8 cellular contexts compared by ENCODE assay signal in the genomic region with DNA sequence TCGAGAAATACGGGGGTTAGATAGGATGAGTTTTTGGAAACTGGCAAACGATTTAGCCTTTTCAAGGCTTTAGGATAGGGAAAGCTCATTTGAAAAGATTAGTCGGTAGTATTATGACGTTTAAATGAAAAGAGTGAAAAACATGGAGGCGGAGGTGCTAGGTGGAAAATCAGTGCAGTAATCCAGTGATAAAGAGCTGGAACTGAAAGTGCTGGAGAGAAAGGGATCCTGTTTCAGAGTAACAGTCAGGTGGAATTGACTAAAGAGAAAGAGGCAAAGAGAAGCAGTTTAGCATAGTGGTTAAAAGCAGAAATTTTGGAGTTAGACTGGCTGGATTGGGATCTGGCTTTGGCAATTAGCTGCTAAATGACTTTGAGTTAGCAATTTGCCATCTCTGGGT. TPM values are rescaled to one million over a fixed set of nuclear protein-coding genes. Genes with fewer than 3 reads are reported as not detected.
DNase-seq lines count a peak whose midpoint lies in the region; ATAC-seq, FAIRE-seq and TF ChIP-seq lines count a peak whose summit lies in the region.

No MANE protein-coding gene starts in this region.

- no peaks in the 10 kb centered on the region for H3K9me3 ChIP-seq in left ventricle myocardium inferior (replicated peaks)
- no peaks in the 10 kb centered on the region for H3K9me3 ChIP-seq in kidney (ENCODE audit: control insufficient read depth in 1 of 2, low read length in 2 of 2)

- ATAC-seq in left ventricle myocardium superior, result no peak
- ATAC-seq in activated naive CD4-positive, alpha-beta T cell treated with anti-CD3 and anti-CD28 coated beads, Interleukin-2, amount 50 U/mL, for 72 hours, result no peak
- no peak for ATAC-seq in GM21360 (IDR thresholded peaks at IDR 0.05; ENCODE audit: unreplicated experiment)

- H3K36me3 Mint-ChIP-seq in activated naive CD4-positive, alpha-beta T cell treated with anti-CD3 and anti-CD28 coated beads, Interleukin-2, amount 50 U/mL, for 72 hours, result peaks cover 18 to 24% of the 10 kb centered on the region in 2 donors

- H3K9ac ChIP-seq in kidney (ENCODE audit: low read length in 2 of 2), result peak overlapping the region; percentile 81 to 84

- DNase-seq in left ventricle myocardium inferior (no peak), left ventricle myocardium superior (no peak), kidney (no peak), superior temporal gyrus (ENCODE audit: extremely low spot score) (peak; percentile 20), GM12891 (ENCODE audit: insufficient read length, low spot score) (no peak), SW 1271 (lab: John Stamatoyannopoulos, UW) (no peak)
- DNase-seq in activated naive CD4-positive, alpha-beta T cell treated with anti-CD3 and anti-CD28 coated beads, Interleukin-2, amount 50 U/mL, for 72 hours (ENCODE audit: low spot score in 2 of 2), result no peak

- H3K9me3 Mint-ChIP-seq in activated naive CD4-positive, alpha-beta T cell treated with anti-CD3 and anti-CD28 coated beads, Interleukin-2, amount 50 U/mL, for 72 hours, result no peaks in the 10 kb centered on the region

- no peak for FAIRE-seq in kidney (lab: Jason Lieb, UNC)
- FAIRE-seq in GM12891 (lab: Jason Lieb, UNC), result no peak

- TF ChIP-seq CTCF in left ventricle myocardium inferior (IDR thresholded peaks at IDR 0.05; ENCODE audit: borderline replicate concordance), result no peak
- TF ChIP-seq CTCF in kidney (IDR thresholded peaks at IDR 0.05; ENCODE audit: borderline replicate concordance, extremely low read depth, insufficient read depth), result no peak

- intact Hi-C loops in left ventricle myocardium inferior (cut with micrococcal nuclease) (no loop called here), left ventricle myocardium superior (cut with micrococcal nuclease) (no loop called here), kidney (cut with DNase I) (no loop called here)

- H3K27ac Mint-ChIP-seq in activated naive CD4-positive, alpha-beta T cell treated with anti-CD3 and anti-CD28 coated beads, Interleukin-2, amount 50 U/mL, for 72 hours, result peak overlapping the region; percentile 94 to 97

- H3K36me3 ChIP-seq in left ventricle myocardium inferior, result peaks cover 16% of the 10 kb centered on the region
- H3K36me3 ChIP-seq in kidney (ENCODE audit: control insufficient read depth in 1 of 2, insufficient read depth in 2 of 2, low read length in 2 of 2), result no peaks in the 10 kb centered on the region

- H3K4me1 ChIP-seq in left ventricle myocardium inferior (peaks cover 55% of the 10 kb centered on the region), kidney (ENCODE audit: control insufficient read depth in 1 of 2, insufficient read depth in 1 of 2, low read depth in 1 of 2, low read length in 2 of 2) (peaks cover 0 to 10% of the 10 kb centered on the region in 2 donors)

- H3K4me3 ChIP-seq in left ventricle myocardium inferior, result peak overlapping the region; percentile 80
- peak overlapping the region; percentile 88 to 97 for H3K4me3 ChIP-seq in kidney (ENCODE audit: low read length in 2 of 2)

- no peak for TF ChIP-seq POLR2A in GM12891 (IDR thresholded peaks at IDR 0.05; ENCODE audit: low read depth, low read length)

- H3K27me3 ChIP-seq in left ventricle myocardium inferior (ENCODE audit: low read depth), result no peaks in the 10 kb centered on the region

- no peak overlapping the region for H3K27ac ChIP-seq in left ventricle myocardium inferior (replicated peaks)
- H3K27ac ChIP-seq in kidney (ENCODE audit: low read depth in 2 of 2, low read length in 2 of 2), result no peak overlapping the region

TF ChIP-seq in GM12891, 5 proteins besides CTCF, POLR2A, EP300 and RAD21:
- no peak for TF ChIP-seq SPI1 (IDR thresholded peaks at IDR 0.05; ENCODE audit: low read depth, low read length)
- TF ChIP-seq TAF1 (IDR thresholded peaks at IDR 0.05; ENCODE audit: low read depth, low read length), result no peak
- TF ChIP-seq PAX5 (IDR thresholded peaks at IDR 0.05; ENCODE audit: insufficient read depth, low read length, severe bottlenecking), result no peak
- TF ChIP-seq POU2F2 (IDR thresholded peaks at IDR 0.05; ENCODE audit: low read depth, low read length), result no peak
- no peak for TF ChIP-seq POLR2AphosphoS5 (IDR thresholded peaks at IDR 0.05; ENCODE audit: low read depth, low read length)

RNA-seq across cellular contexts. Expression of gene WDR3, which starts 0.9 kb away (rescaled TPM):
- 10.8 TPM for total RNA-seq in left ventricle myocardium inferior
- total RNA-seq in left ventricle myocardium superior, result 12.0 TPM
- 10 to 100 TPM; 32.2 to 44.4 TPM for total RNA-seq in activated naive CD4-positive, alpha-beta T cell treated with anti-CD3 and anti-CD28 coated beads, Interleukin-2, amount 50 U/mL, for 72 hours
- 20.9 TPM for total RNA-seq in kidney
- 3.6 TPM for polyA plus RNA-seq in kidney (ENCODE audit: insufficient read depth, low read depth, low replicate concordance)
- polyA plus RNA-seq in GM12891 (2012; ENCODE audit: low read depth, missing spikeins), result 16.0 TPM

RNA-seq across cellular contexts. Expression of gene GDAP2, which starts 1.1 kb away (rescaled TPM):
- total RNA-seq in left ventricle myocardium inferior (18.8 TPM), left ventricle myocardium superior (13.7 TPM), kidney (31.8 TPM)
- 10 to 100 TPM; 20.4 to 26.7 TPM for total RNA-seq in activated naive CD4-positive, alpha-beta T cell treated with anti-CD3 and anti-CD28 coated beads, Interleukin-2, amount 50 U/mL, for 72 hours
- 11.3 TPM for polyA plus RNA-seq in kidney (ENCODE audit: insufficient read depth, low read depth, low replicate concordance)
- 3.5 TPM for polyA plus RNA-seq in GM12891 (2012; ENCODE audit: low read depth, missing spikeins)
